In the genomic region with DNA sequence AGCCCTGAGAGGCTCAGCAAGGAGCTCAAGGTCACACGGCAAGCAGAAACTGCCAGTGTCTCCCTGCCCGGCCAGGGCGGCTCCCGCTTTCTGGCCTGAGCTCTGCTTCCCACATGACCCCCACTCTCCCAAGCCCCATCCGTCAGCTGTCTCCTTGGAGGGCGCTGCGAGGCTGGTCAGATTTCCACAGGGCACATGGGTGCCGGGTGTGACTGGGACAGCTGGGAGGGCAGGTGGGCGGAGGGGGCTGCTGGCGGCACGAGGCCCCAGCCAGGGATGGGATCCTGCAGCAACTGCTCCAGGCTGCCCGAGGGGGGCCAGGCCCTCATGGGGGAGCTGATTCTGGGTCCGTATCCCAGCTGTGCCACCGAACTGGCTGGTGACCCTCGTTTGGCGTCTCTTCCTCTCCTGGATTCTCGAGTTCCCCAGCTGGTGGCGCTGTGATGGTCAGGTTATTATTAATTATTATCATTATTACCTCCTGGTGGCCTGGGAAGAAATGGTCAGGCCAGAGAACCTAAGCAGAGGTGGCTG, we compare ENCODE assay signal across 13 cellular contexts. TPM values are rescaled to one million over a fixed set of nuclear protein-coding genes. Genes with fewer than 3 reads are reported as not detected.
DNase-seq lines count a peak whose midpoint lies in the region; ATAC-seq and TF ChIP-seq lines count a peak whose summit lies in the region.
"Had no signal": no experiment of that assay in that cellular context is flagged by ENCODE, and none has a peak within 500 bp of the region (broad histone marks: within the 10 kb centered on the region; RNA-seq: fewer than 3 reads in every experiment).

No MANE protein-coding gene starts in this region.

- intact Hi-C loops in PC-9 (cut with micrococcal nuclease; ENCODE audit: unreplicated experiment) (no loop called here), natural killer cell (cut with micrococcal nuclease) (no loop called here)

- H3K9ac ChIP-seq in smooth muscle cell (ENCODE audit: low read depth), result no peak overlapping the region

- H3K4me3 ChIP-seq in PC-9 (no peak overlapping the region), fibroblast of pulmonary artery (replicated peaks; ENCODE audit: low read depth, low read length) (no peak overlapping the region), smooth muscle cell (no peak overlapping the region)
- H3K4me3 ChIP-seq: left lung, sigmoid colon had no signal

- H3K9me3 Mint-ChIP-seq in natural killer cell, result no peaks in the 10 kb centered on the region
- H3K9me3 Mint-ChIP-seq: activated naive CD4-positive, alpha-beta T cell treated with anti-CD3 and anti-CD28 coated beads for 36 hours had no signal

- H4K20me1 ChIP-seq in PC-9 (ENCODE audit: insufficient read depth) (no peaks in the 10 kb centered on the region), smooth muscle cell (ENCODE audit: low read depth) (no peaks in the 10 kb centered on the region)

- no peak overlapping the region for H3K27ac ChIP-seq in PC-9
- no peak overlapping the region for H3K27ac ChIP-seq in smooth muscle cell (ENCODE audit: low read depth)
- H3K27ac ChIP-seq: left lung, sigmoid colon had no signal

- no peaks in the 10 kb centered on the region for H3K36me3 Mint-ChIP-seq in natural killer cell

- ATAC-seq in natural killer cell, result no peak

- BruUV-seq in PC-9 (replicated peaks; lab: Mats Ljungman, UMichigan), result no TSS peak

- peaks cover 8 to 12% of the 10 kb centered on the region in 2 donors for H3K27me3 Mint-ChIP-seq in natural killer cell (ENCODE audit: low read depth in 2 of 2)

- H3K4me2 ChIP-seq in PC-9 (no peak overlapping the region), smooth muscle cell (no peak overlapping the region)

- TF ChIP-seq CTCF in PC-9 (conservative IDR thresholded peaks at IDR 0.05) (peak; percentile 50; the same call in 1 of the 2 replicates), fibroblast of pulmonary artery (IDR thresholded peaks at IDR 0.05; ENCODE audit: low read length, missing control alignments) (peak; percentile 39), smooth muscle cell (IDR thresholded peaks at IDR 0.05; ENCODE audit: borderline replicate concordance, insufficient read depth, poor library complexity, severe bottlenecking) (peak; percentile 41), natural killer cell (IDR thresholded peaks at IDR 0.05) (no peak)

- H3K79me2 ChIP-seq in PC-9 (ENCODE audit: low read depth) (no peaks in the 10 kb centered on the region), smooth muscle cell (ENCODE audit: low read depth) (no peaks in the 10 kb centered on the region)

- H3K4me3 Mint-ChIP-seq in natural killer cell, result no peak overlapping the region
- H3K4me3 Mint-ChIP-seq: activated naive CD4-positive, alpha-beta T cell treated with anti-CD3 and anti-CD28 coated beads for 36 hours had no signal

- H3K36me3 ChIP-seq in PC-9 (ENCODE audit: low read depth), result no peaks in the 10 kb centered on the region
- H3K36me3 ChIP-seq in smooth muscle cell (ENCODE audit: low read depth), result no peaks in the 10 kb centered on the region
- H3K36me3 ChIP-seq: left lung, sigmoid colon had no signal

- H3F3A ChIP-seq in PC-9 (ENCODE audit: insufficient read depth, low read depth) (peaks cover 8% of the 10 kb centered on the region; the same call in 1 of the 2 replicates), smooth muscle cell (ENCODE audit: low read depth) (no peaks in the 10 kb centered on the region)

- no peaks in the 10 kb centered on the region for H3K27me3 ChIP-seq in PC-9 (ENCODE audit: insufficient read depth, low read depth)
- no peaks in the 10 kb centered on the region for H3K27me3 ChIP-seq in smooth muscle cell (ENCODE audit: low read depth)
- H3K27me3 ChIP-seq: sigmoid colon had no signal

- H3K9me3 ChIP-seq in PC-9 (ENCODE audit: insufficient read depth, low read depth) (no peaks in the 10 kb centered on the region), smooth muscle cell (replicated peaks; ENCODE audit: low read depth) (no peaks in the 10 kb centered on the region)
- H3K9me3 ChIP-seq: left lung, sigmoid colon had no signal

- no peak overlapping the region for H2AFZ ChIP-seq in PC-9
- H2AFZ ChIP-seq in smooth muscle cell (ENCODE audit: low read depth), result no peak overlapping the region

- no peak overlapping the region for H3K27ac Mint-ChIP-seq in natural killer cell
- H3K27ac Mint-ChIP-seq: activated naive CD4-positive, alpha-beta T cell treated with anti-CD3 and anti-CD28 coated beads for 36 hours had no signal

- WGBS in smooth muscle cell (ENCODE audit: low lambda C conversion rate), result 87% methylated on average over 18 of the region's 18 CpGs

- no peaks in the 10 kb centered on the region for H3K4me1 Mint-ChIP-seq in natural killer cell

- DNase-seq in NCI-H2171 treated with DMSO at 0.1 percent for 48 hours (lab: John Stamatoyannopoulos, UW) (peak; percentile 29), NCI-H2171 (lab: John Stamatoyannopoulos, UW) (no peak), PC-9 (no peak), fibroblast of pulmonary artery (ENCODE audit: low read depth) (no peak), smooth muscle cell (lab: John Stamatoyannopoulos, UW; ENCODE audit: unreplicated experiment) (no peak), GM03348 (ENCODE audit: low spot score) (no peak), natural killer cell (no peak), AG08395 (ENCODE audit: low spot score) (no peak)
- DNase-seq: activated CD4-positive, CD25-positive, alpha-beta regulatory T cell treated with anti-CD3 and anti-CD28 coated beads, Interleukin-2, amount 50 U/mL, for 72 hours; activated naive CD4-positive, alpha-beta T cell treated with anti-CD3 and anti-CD28 coated beads for 36 hours; HCEC 1CT; sigmoid colon had no signal

- H3K9me2 ChIP-seq in PC-9 (ENCODE audit: insufficient read depth), result no peaks in the 10 kb centered on the region

- CTCF ChIA-PET in PC-9 (lab: Charles Lee), result interaction anchor here (0.8 to 2.0 kb wide), 9 partner anchors 12 to 69 kb away, joined by 3 to 13 read pairs (median 3); a partner anchor contains a TSS

- POLR2A ChIA-PET in PC-9 (lab: Charles Lee; ENCODE audit: unreplicated experiment), result no interaction called here

- peaks cover 13% of the 10 kb centered on the region for H3K4me1 ChIP-seq in PC-9 (replicated peaks; ENCODE audit: insufficient read depth)
- no peaks in the 10 kb centered on the region for H3K4me1 ChIP-seq in smooth muscle cell (ENCODE audit: low read depth)

RNA-seq across cellular contexts. Expression of a gene that starts 12.9 kb away (rescaled TPM):
- total RNA-seq in PC-9 (2021), result not detected in 2 replicates
- not detected in 2 replicates for total RNA-seq in smooth muscle cell
- 0.41 TPM in 1 of 2 replicates, not detected in the other for polyA plus RNA-seq in smooth muscle cell
- total RNA-seq in natural killer cell, result not detected
- total RNA-seq: activated naive CD4-positive, alpha-beta T cell treated with anti-CD3 and anti-CD28 coated beads for 36 hours; sigmoid colon had no signal
- polyA plus RNA-seq: sigmoid colon had no signal

RNA-seq across cellular contexts. Expression of a gene that starts 21.4 kb away (rescaled TPM):
- total RNA-seq in PC-9 (2021), result 2,125 and 2,313 TPM in 2 replicates
- 1,579 and 1,932 TPM in 2 replicates for total RNA-seq in smooth muscle cell
- 1,321 and 1,396 TPM in 2 replicates for polyA plus RNA-seq in smooth muscle cell
- 100 to 1,000 TPM; 716 to 896 (median 795) TPM for total RNA-seq in natural killer cell

RNA-seq across cellular contexts. Expression of a gene that starts 21.6 kb away (rescaled TPM):
- total RNA-seq in PC-9 (2021) (71.0 and 84.4 TPM in 2 replicates), smooth muscle cell (20.9 and 30.4 TPM in 2 replicates), natural killer cell (100 to 1,000 TPM; 131 to 169 (median 139) TPM)
- 69.8 and 83.9 TPM in 2 replicates for polyA plus RNA-seq in smooth muscle cell
